Comparison of ENCODE assay signal across 1 cellular context in genomic region chr3:23072672-23073071, GRCh38.
TF ChIP-seq lines count a peak whose summit lies in the region.

No MANE protein-coding gene starts in this region.

TF ChIP-seq in GM12878, 131 proteins besides CTCF, POLR2A, EP300 and RAD21 (continued from another document and continues in another):
- TF ChIP-seq ZSCAN29 (IDR thresholded peaks at IDR 0.05), result no peak
- no peak for TF ChIP-seq BMI1 (IDR thresholded peaks at IDR 0.05; ENCODE audit: borderline replicate concordance)
- no peak for TF ChIP-seq RELB (IDR thresholded peaks at IDR 0.05; ENCODE audit: low read depth)
- TF ChIP-seq, protein P1, sequence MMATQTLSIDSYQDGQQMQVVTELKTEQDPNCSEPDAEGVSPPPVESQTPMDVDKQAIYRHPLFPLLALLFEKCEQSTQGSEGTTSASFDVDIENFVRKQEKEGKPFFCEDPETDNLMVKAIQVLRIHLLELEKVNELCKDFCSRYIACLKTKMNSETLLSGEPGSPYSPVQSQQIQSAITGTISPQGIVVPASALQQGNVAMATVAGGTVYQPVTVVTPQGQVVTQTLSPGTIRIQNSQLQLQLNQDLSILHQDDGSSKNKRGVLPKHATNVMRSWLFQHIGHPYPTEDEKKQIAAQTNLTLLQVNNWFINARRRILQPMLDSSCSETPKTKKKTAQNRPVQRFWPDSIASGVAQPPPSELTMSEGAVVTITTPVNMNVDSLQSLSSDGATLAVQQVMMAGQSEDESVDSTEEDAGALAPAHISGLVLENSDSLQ (IDR thresholded peaks at IDR 0.05), result no peak
- no peak for TF ChIP-seq PAX5 (IDR thresholded peaks at IDR 0.05; ENCODE audit: borderline replicate concordance, low read depth, low read length)
- TF ChIP-seq STAT3 (IDR thresholded peaks at IDR 0.05; ENCODE audit: low read depth, low read length), result no peak
- TF ChIP-seq ATF2 (IDR thresholded peaks at IDR 0.05; ENCODE audit: low read length), result peak; percentile 46; the same call in 1 of the 2 replicates
- TF ChIP-seq SIX5 (IDR thresholded peaks at IDR 0.05; ENCODE audit: low read depth, low read length, severe bottlenecking), result no peak
- TF ChIP-seq ZNF687 (IDR thresholded peaks at IDR 0.05), result no peak
- TF ChIP-seq FOS (IDR thresholded peaks at IDR 0.05; ENCODE audit: borderline replicate concordance, extremely low read depth, insufficient read length), result no peak
- no peak for TF ChIP-seq NKRF (conservative IDR thresholded peaks at IDR 0.05)
- no peak for TF ChIP-seq SIN3A (IDR thresholded peaks at IDR 0.05; ENCODE audit: low read depth, low read length)
- TF ChIP-seq BCL11A (IDR thresholded peaks at IDR 0.05; ENCODE audit: low read depth, low read length), result no peak
- no peak for TF ChIP-seq IKZF1 (conservative IDR thresholded peaks at IDR 0.05)
- no peak for TF ChIP-seq CHD1 (IDR thresholded peaks at IDR 0.05; ENCODE audit: low read depth, low read length)
- TF ChIP-seq CHD2 (IDR thresholded peaks at IDR 0.05; ENCODE audit: borderline replicate concordance, low read depth, low read length), result no peak
- TF ChIP-seq DPF2 (IDR thresholded peaks at IDR 0.05), result no peak
- no peak for TF ChIP-seq MYC (IDR thresholded peaks at IDR 0.05; ENCODE audit: insufficient read depth, insufficient read length, insufficient replicate concordance, low read length, severe bottlenecking)
- TF ChIP-seq, protein P2, sequence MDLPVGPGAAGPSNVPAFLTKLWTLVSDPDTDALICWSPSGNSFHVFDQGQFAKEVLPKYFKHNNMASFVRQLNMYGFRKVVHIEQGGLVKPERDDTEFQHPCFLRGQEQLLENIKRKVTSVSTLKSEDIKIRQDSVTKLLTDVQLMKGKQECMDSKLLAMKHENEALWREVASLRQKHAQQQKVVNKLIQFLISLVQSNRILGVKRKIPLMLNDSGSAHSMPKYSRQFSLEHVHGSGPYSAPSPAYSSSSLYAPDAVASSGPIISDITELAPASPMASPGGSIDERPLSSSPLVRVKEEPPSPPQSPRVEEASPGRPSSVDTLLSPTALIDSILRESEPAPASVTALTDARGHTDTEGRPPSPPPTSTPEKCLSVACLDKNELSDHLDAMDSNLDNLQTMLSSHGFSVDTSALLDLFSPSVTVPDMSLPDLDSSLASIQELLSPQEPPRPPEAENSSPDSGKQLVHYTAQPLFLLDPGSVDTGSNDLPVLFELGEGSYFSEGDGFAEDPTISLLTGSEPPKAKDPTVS (IDR thresholded peaks at IDR 0.05; ENCODE audit: low read depth, low read length), result no peak
- TF ChIP-seq ATF7 (IDR thresholded peaks at IDR 0.05; ENCODE audit: low read depth), result no peak
- TF ChIP-seq ASH2L (IDR thresholded peaks at IDR 0.05; ENCODE audit: borderline replicate concordance, low read depth), result no peak
- TF ChIP-seq KAT2A (conservative IDR thresholded peaks at IDR 0.05; ENCODE audit: control insufficient read depth, low read depth, low read length), result no peak
- no peak for TF ChIP-seq RBBP5 (conservative IDR thresholded peaks at IDR 0.05)
- peak; percentile 87 for TF ChIP-seq MEF2A (IDR thresholded peaks at IDR 0.05; ENCODE audit: insufficient read depth, low read depth, low read length)
- TF ChIP-seq RUNX3 (IDR thresholded peaks at IDR 0.05; ENCODE audit: low read length), result peak; percentile 30; the same call in 1 of the 2 replicates
- TF ChIP-seq, protein P3, sequence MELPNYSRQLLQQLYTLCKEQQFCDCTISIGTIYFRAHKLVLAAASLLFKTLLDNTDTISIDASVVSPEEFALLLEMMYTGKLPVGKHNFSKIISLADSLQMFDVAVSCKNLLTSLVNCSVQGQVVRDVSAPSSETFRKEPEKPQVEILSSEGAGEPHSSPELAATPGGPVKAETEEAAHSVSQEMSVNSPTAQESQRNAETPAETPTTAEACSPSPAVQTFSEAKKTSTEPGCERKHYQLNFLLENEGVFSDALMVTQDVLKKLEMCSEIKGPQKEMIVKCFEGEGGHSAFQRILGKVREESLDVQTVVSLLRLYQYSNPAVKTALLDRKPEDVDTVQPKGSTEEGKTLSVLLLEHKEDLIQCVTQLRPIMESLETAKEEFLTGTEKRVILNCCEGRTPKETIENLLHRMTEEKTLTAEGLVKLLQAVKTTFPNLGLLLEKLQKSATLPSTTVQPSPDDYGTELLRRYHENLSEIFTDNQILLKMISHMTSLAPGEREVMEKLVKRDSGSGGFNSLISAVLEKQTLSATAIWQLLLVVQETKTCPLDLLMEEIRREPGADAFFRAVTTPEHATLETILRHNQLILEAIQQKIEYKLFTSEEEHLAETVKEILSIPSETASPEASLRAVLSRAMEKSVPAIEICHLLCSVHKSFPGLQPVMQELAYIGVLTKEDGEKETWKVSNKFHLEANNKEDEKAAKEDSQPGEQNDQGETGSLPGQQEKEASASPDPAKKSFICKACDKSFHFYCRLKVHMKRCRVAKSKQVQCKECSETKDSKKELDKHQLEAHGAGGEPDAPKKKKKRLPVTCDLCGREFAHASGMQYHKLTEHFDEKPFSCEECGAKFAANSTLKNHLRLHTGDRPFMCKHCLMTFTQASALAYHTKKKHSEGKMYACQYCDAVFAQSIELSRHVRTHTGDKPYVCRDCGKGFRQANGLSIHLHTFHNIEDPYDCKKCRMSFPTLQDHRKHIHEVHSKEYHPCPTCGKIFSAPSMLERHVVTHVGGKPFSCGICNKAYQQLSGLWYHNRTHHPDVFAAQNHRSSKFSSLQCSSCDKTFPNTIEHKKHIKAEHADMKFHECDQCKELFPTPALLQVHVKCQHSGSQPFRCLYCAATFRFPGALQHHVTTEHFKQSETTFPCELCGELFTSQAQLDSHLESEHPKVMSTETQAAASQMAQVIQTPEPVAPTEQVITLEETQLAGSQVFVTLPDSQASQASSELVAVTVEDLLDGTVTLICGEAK (IDR thresholded peaks at IDR 0.05; ENCODE audit: borderline replicate concordance), result no peak
- no peak for TF ChIP-seq KDM1A (IDR thresholded peaks at IDR 0.05; ENCODE audit: borderline replicate concordance)
- TF ChIP-seq, protein P4, sequence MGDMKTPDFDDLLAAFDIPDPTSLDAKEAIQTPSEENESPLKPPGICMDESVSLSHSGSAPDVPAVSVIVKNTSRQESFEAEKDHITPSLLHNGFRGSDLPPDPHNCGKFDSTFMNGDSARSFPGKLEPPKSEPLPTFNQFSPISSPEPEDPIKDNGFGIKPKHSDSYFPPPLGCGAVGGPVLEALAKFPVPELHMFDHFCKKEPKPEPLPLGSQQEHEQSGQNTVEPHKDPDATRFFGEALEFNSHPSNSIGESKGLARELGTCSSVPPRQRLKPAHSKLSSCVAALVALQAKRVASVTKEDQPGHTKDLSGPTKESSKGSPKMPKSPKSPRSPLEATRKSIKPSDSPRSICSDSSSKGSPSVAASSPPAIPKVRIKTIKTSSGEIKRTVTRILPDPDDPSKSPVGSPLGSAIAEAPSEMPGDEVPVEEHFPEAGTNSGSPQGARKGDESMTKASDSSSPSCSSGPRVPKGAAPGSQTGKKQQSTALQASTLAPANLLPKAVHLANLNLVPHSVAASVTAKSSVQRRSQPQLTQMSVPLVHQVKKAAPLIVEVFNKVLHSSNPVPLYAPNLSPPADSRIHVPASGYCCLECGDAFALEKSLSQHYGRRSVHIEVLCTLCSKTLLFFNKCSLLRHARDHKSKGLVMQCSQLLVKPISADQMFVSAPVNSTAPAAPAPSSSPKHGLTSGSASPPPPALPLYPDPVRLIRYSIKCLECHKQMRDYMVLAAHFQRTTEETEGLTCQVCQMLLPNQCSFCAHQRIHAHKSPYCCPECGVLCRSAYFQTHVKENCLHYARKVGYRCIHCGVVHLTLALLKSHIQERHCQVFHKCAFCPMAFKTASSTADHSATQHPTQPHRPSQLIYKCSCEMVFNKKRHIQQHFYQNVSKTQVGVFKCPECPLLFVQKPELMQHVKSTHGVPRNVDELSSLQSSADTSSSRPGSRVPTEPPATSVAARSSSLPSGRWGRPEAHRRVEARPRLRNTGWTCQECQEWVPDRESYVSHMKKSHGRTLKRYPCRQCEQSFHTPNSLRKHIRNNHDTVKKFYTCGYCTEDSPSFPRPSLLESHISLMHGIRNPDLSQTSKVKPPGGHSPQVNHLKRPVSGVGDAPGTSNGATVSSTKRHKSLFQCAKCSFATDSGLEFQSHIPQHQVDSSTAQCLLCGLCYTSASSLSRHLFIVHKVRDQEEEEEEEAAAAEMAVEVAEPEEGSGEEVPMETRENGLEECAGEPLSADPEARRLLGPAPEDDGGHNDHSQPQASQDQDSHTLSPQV (IDR thresholded peaks at IDR 0.05), result no peak
- TF ChIP-seq NFIC (IDR thresholded peaks at IDR 0.05; ENCODE audit: low read depth, low read length), result peak; percentile 71; the same call in 1 of the 2 replicates
- no peak for TF ChIP-seq PML (IDR thresholded peaks at IDR 0.05; ENCODE audit: low read length)
- TF ChIP-seq HDGF (IDR thresholded peaks at IDR 0.05), result no peak
- no peak for TF ChIP-seq EGR1 (IDR thresholded peaks at IDR 0.05; ENCODE audit: borderline replicate concordance in 1 of 2, low read depth in 2 of 2, low read length in 2 of 2)
- TF ChIP-seq HDAC6 (IDR thresholded peaks at IDR 0.05; ENCODE audit: unreplicated experiment), result no peak
- TF ChIP-seq CREM (IDR thresholded peaks at IDR 0.05; ENCODE audit: low read depth), result peak; percentile 35; the same call in 1 of the 2 replicates
- peak; percentile 60; the same call in 1 of the 2 replicates for TF ChIP-seq FOXM1 (IDR thresholded peaks at IDR 0.05; ENCODE audit: low read depth, low read length)
- peak; percentile 55 for TF ChIP-seq MEF2B (IDR thresholded peaks at IDR 0.05; ENCODE audit: partially characterized antibody, poor library complexity, severe bottlenecking)
- TF ChIP-seq POU2F2 (IDR thresholded peaks at IDR 0.05; ENCODE audit: borderline replicate concordance, low read depth, low read length), result no peak
- no peak for TF ChIP-seq RCOR1 (conservative IDR thresholded peaks at IDR 0.05; ENCODE audit: low read depth, low read length)
- no peak for TF ChIP-seq USF1 (IDR thresholded peaks at IDR 0.05; ENCODE audit: borderline replicate concordance, extremely low read length, insufficient read depth, low read depth, low read length)
- TF ChIP-seq TCF3 (IDR thresholded peaks at IDR 0.05; ENCODE audit: borderline replicate concordance, insufficient read depth, low read depth, low read length), result no peak
